In genomic region chr1:109089242-109090015, GRCh38 we compare ENCODE assay signal across 8 cellular contexts. TPM values are rescaled to one million over a fixed set of nuclear protein-coding genes. Genes with fewer than 3 reads are reported as not detected.
DNase-seq lines count a peak whose midpoint lies in the region; ATAC-seq, FAIRE-seq and TF ChIP-seq lines count a peak whose summit lies in the region.

No MANE protein-coding gene starts in this region.

- no peaks in the 10 kb centered on the region for H3K9me3 ChIP-seq in keratinocyte (ENCODE audit: control insufficient read depth, low read depth, low read length)

- peak overlapping the region in 2 of 3 experiments; percentile 60 to 66 for H3K4me3 ChIP-seq in keratinocyte (ENCODE audit: control insufficient read depth in 2 of 3, extremely low read depth in 1 of 3, insufficient read depth in 2 of 3, low read depth in 1 of 3, low read length in 3 of 3)

- no peak for TF ChIP-seq EP300 in Ishikawa (IDR thresholded peaks at IDR 0.05; ENCODE audit: borderline replicate concordance)

- peaks cover 0 to 4% of the 10 kb centered on the region in 2 experiments for H3K36me3 ChIP-seq in keratinocyte (ENCODE audit: control insufficient read depth in 2 of 2, extremely low read depth in 1 of 2, insufficient read depth in 2 of 2, low read length in 2 of 2)

- H3K9me1 ChIP-seq in keratinocyte (ENCODE audit: control insufficient read depth, extremely low read depth, insufficient read depth, low read length): no peaks in the 10 kb centered on the region

- no peak overlapping the region for H3K9ac ChIP-seq in keratinocyte (ENCODE audit: control insufficient read depth, extremely low read depth, insufficient read depth, low read length)

- H3K27ac ChIP-seq in caudate nucleus (ENCODE audit: low read depth, low read length): peak overlapping the region; percentile 91
- H3K27ac ChIP-seq in keratinocyte (ENCODE audit: control insufficient read depth, insufficient read depth, low read length): peak overlapping the region; percentile 1

- peak; percentile 67 to 86 (median 73) for TF ChIP-seq CTCF in keratinocyte (optimal IDR thresholded peaks at IDR 0.05 in 1 of 3, IDR thresholded peaks at IDR 0.05 in 1 of 3, conservative IDR thresholded peaks at IDR 0.05 in 1 of 3; ENCODE audit: extremely low read depth in 1 of 3, insufficient read depth in 2 of 3, low read length in 3 of 3)

- peaks cover 23% of the 10 kb centered on the region for H3K79me2 ChIP-seq in keratinocyte (ENCODE audit: control insufficient read depth, insufficient read depth, low read length)

- DNase-seq in DMS53 (lab: John Stamatoyannopoulos, UW): peak; percentile 97
- DNase-seq in SHP77 (lab: John Stamatoyannopoulos, UW): peak; percentile 86 to 87
- peak in 59 of 61 donors; percentile 9 to 91 (median 74) for DNase-seq in caudate nucleus (lab: John Stamatoyannopoulos, UW)
- DNase-seq in keratinocyte (ENCODE audit: low read depth, low spot score): no peak
- peak; percentile 29 for DNase-seq in stimulated activated CD4-positive, alpha-beta T cell treated with anti-CD3 and anti-CD28 coated beads, Interleukin-4, amount 100 ng/mL, for 1 hour

- dilution Hi-C loops in keratinocyte (cut with MboI; ENCODE audit: extremely low pct_ligation_motif_present, low sequenced_read_pairs): no loop called here

- ATAC-seq in GM21528 (IDR thresholded peaks at IDR 0.05; ENCODE audit: low FRiP score, unreplicated experiment) (no peak), GM19324 (IDR thresholded peaks at IDR 0.05; ENCODE audit: low FRiP score, unreplicated experiment) (no peak)

- peak overlapping the region; percentile 18 for H2AFZ ChIP-seq in keratinocyte (ENCODE audit: control insufficient read depth, low read length)

- peaks cover 14% of the 10 kb centered on the region for H3K4me1 ChIP-seq in keratinocyte (ENCODE audit: control insufficient read depth, extremely low read depth, insufficient read depth, low read length)

- no peaks in the 10 kb centered on the region for H4K20me1 ChIP-seq in keratinocyte (ENCODE audit: control insufficient read depth, extremely low read depth, insufficient read depth, low read length)

- FAIRE-seq in keratinocyte (lab: Jason Lieb, UNC): no peak

- H3K27me3 ChIP-seq in keratinocyte (ENCODE audit: control insufficient read depth, extremely low read depth, insufficient read depth, low read length): no peaks in the 10 kb centered on the region

- peak; percentile 29; the same call in 1 of the 2 replicates for TF ChIP-seq RAD21 in Ishikawa (IDR thresholded peaks at IDR 0.05; ENCODE audit: low read depth)

- H3K4me2 ChIP-seq in keratinocyte (ENCODE audit: control insufficient read depth, extremely low read depth, insufficient read depth, low read depth, low read length): peak overlapping the region; percentile 58

TF ChIP-seq in Ishikawa, 13 proteins besides CTCF, POLR2A, EP300 and RAD21:
- TF ChIP-seq YY1 (IDR thresholded peaks at IDR 0.05; ENCODE audit: low read depth) (no peak), EGR1 (IDR thresholded peaks at IDR 0.05) (no peak), TCF12 (IDR thresholded peaks at IDR 0.05; ENCODE audit: low read depth) (no peak), CREB1 (IDR thresholded peaks at IDR 0.05; ENCODE audit: low read depth) (no peak), TEAD4 (IDR thresholded peaks at IDR 0.05) (no peak), USF1 (IDR thresholded peaks at IDR 0.05) (no peak), TAF1 (IDR thresholded peaks at IDR 0.05; ENCODE audit: low read depth) (no peak), NFIC (IDR thresholded peaks at IDR 0.05) (no peak), MAX (IDR thresholded peaks at IDR 0.05) (no peak), FOXM1 (IDR thresholded peaks at IDR 0.05; ENCODE audit: borderline replicate concordance, low read depth) (no peak), REST (IDR thresholded peaks at IDR 0.05; ENCODE audit: low read depth) (no peak), CEBPB (IDR thresholded peaks at IDR 0.05) (no peak), ZBTB7A (IDR thresholded peaks at IDR 0.05; ENCODE audit: low read depth) (no peak)

RNA-seq across cellular contexts. Expression of gene TMEM167B, which starts 1.1 kb away (rescaled TPM):
- 13.6 to 15.9 TPM (median 15.7 TPM) in 3 replicates for polyA plus RNA-seq in keratinocyte
- 12.9 TPM for polyA plus RNA-seq in keratinocyte (2011; ENCODE audit: low read depth)
- polyA plus RNA-seq in keratinocyte (2011; cell fraction: cytosol; rRNA removed): 14.8 and 21.7 TPM in 2 replicates
- polyA plus RNA-seq in keratinocyte (2011; cell fraction: nucleus; rRNA removed): 11.4 and 12.2 TPM in 2 replicates
- 18.9 and 27.1 TPM in 2 replicates for polyA plus RNA-seq in keratinocyte (2012; ENCODE audit: low replicate concordance)
- 1.6 to 7.2 TPM (median 5.6 TPM) in 3 replicates for polyA minus RNA-seq in keratinocyte
- 9.6 TPM for polyA minus RNA-seq in keratinocyte (2011; cell fraction: cytosol; rRNA and poly(A)+ RNA removed)
- 4.1 and 7.2 TPM in 2 replicates for polyA minus RNA-seq in keratinocyte (2011; cell fraction: nucleus; rRNA and poly(A)+ RNA removed)

RNA-seq across cellular contexts. Expression of gene TAF13, which starts 13.6 kb away (rescaled TPM):
- polyA plus RNA-seq in keratinocyte: 73.6 to 151 TPM (median 89.7 TPM) in 3 replicates
- polyA plus RNA-seq in keratinocyte (2011; ENCODE audit: low read depth): 92.6 TPM
- polyA plus RNA-seq in keratinocyte (2011; cell fraction: cytosol; rRNA removed): 110 and 195 TPM in 2 replicates
- 40.9 and 75.6 TPM in 2 replicates for polyA plus RNA-seq in keratinocyte (2011; cell fraction: nucleus; rRNA removed)
- 117 and 146 TPM in 2 replicates for polyA plus RNA-seq in keratinocyte (2012; ENCODE audit: low replicate concordance)
- polyA minus RNA-seq in keratinocyte: 5.0 to 54.0 TPM (median 21.2 TPM) in 3 replicates
- polyA minus RNA-seq in keratinocyte (2011; cell fraction: cytosol; rRNA and poly(A)+ RNA removed): 72.1 TPM
- polyA minus RNA-seq in keratinocyte (2011; cell fraction: nucleus; rRNA and poly(A)+ RNA removed): 19.4 and 44.3 TPM in 2 replicates

RNA-seq across cellular contexts. Expression of gene ELAPOR1, which starts 24.5 kb away (rescaled TPM):
- polyA plus RNA-seq in keratinocyte: 0.21 to 0.36 TPM (median 0.24 TPM) in 3 replicates
- polyA plus RNA-seq in keratinocyte (2011; ENCODE audit: low read depth): 0.04 TPM
- 0.14 and 0.19 TPM in 2 replicates for polyA plus RNA-seq in keratinocyte (2011; cell fraction: cytosol; rRNA removed)
- polyA plus RNA-seq in keratinocyte (2011; cell fraction: nucleus; rRNA removed): 0.25 and 0.29 TPM in 2 replicates
- polyA plus RNA-seq in keratinocyte (2012; ENCODE audit: low replicate concordance): 0.07 and 0.24 TPM in 2 replicates
- 0.16 to 0.86 TPM (median 0.20 TPM) in 3 replicates for polyA minus RNA-seq in keratinocyte
- polyA minus RNA-seq in keratinocyte (2011; cell fraction: cytosol; rRNA and poly(A)+ RNA removed): not detected
- 0.11 and 0.31 TPM in 2 replicates for polyA minus RNA-seq in keratinocyte (2011; cell fraction: nucleus; rRNA and poly(A)+ RNA removed)

RNA-seq across cellular contexts. Expression of gene WDR47, which starts 47.5 kb away (rescaled TPM):
- 32.8 to 54.7 TPM (median 54.2 TPM) in 3 replicates for polyA plus RNA-seq in keratinocyte
- 37.5 TPM for polyA plus RNA-seq in keratinocyte (2011; ENCODE audit: low read depth)
- 28.9 and 58.9 TPM in 2 replicates for polyA plus RNA-seq in keratinocyte (2011; cell fraction: cytosol; rRNA removed)
- polyA plus RNA-seq in keratinocyte (2011; cell fraction: nucleus; rRNA removed): 69.8 and 89.9 TPM in 2 replicates
- polyA plus RNA-seq in keratinocyte (2012; ENCODE audit: low replicate concordance): 24.7 and 25.9 TPM in 2 replicates
- polyA minus RNA-seq in keratinocyte: 12.4 to 69.0 TPM (median 54.8 TPM) in 3 replicates
- 54.5 TPM for polyA minus RNA-seq in keratinocyte (2011; cell fraction: cytosol; rRNA and poly(A)+ RNA removed)
- 54.8 and 87.1 TPM in 2 replicates for polyA minus RNA-seq in keratinocyte (2011; cell fraction: nucleus; rRNA and poly(A)+ RNA removed)
